8 cellular contexts compared by ENCODE assay signal in the genomic region with DNA sequence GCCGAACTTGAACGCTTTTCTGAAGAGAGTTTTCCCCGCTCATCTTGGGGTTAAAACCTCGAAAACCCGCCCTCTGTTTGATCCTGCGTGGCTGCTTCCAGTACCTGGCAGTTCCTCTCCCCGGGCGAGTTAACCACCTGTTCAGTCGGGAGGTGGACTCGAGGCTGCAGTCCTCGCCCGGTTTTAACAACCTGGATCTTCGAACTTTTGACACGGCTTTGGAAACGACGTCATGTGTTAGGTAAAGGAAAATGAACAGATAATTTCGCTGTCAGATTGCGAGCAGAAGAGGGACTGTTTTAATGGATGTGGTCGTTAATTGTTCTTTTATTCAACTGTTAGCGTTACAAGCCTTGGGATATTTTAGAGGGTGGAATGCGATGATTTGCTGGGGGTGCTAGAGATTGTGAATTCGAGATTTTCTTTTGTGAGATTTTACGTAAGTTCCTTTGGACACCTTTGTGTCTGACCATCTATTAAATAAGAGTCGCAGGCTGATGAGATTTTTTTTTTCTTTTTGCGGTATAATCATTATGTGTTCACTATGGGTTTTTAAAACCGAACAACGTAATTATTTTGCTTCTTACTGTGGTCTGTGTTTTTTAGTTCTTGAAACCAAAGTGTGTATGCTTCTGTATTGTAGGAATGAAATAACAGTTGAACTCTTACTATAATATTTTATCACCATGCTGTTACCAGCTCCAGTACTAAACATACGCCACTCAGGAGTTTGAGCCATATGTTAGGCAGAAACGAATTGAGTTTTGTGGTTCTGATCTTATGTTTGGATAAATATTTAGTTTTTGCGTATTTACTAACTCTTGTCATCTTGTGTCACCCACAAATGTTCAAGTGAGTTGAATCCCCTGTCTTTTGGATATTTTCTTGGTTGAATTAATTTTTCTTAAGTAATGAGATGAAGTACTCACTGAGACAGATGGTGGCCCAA.
DNase-seq lines count a peak whose midpoint lies in the region; ATAC-seq and TF ChIP-seq lines count a peak whose summit lies in the region.

No MANE protein-coding gene starts in this region.

- H3K9me3 ChIP-seq in endocrine pancreas (ENCODE audit: control insufficient read depth, low read length) (no peaks in the 10 kb centered on the region), muscle layer of colon (ENCODE audit: low read length) (no peaks in the 10 kb centered on the region)

- TF ChIP-seq CTCF in RWPE1 (conservative IDR thresholded peaks at IDR 0.05; ENCODE audit: low read depth), result no peak

- ATAC-seq in HG03103 (IDR thresholded peaks at IDR 0.05; ENCODE audit: low read depth, unreplicated experiment) (peak; percentile 3), GM21786 (IDR thresholded peaks at IDR 0.05; ENCODE audit: unreplicated experiment) (no peak)

- peak overlapping the region; percentile 98 for H3K27ac ChIP-seq in RWPE1
- H3K27ac ChIP-seq in muscle layer of colon (ENCODE audit: low read depth, low read length), result peak overlapping the region; percentile 77

- POLR2A ChIA-PET in RWPE1 (lab: Yijun Ruan, JAX; ENCODE audit: low non-redundant PET), result interaction anchor here (0.6 kb wide), 1 partner anchor 52 kb away, joined by 3 read pairs; no protein-coding TSS in a partner anchor

- H3K4me1 ChIP-seq in endocrine pancreas (ENCODE audit: control insufficient read depth, insufficient read depth, low read length) (peaks cover 36% of the 10 kb centered on the region), muscle layer of colon (ENCODE audit: insufficient read depth, low read length) (peaks cover 40% of the 10 kb centered on the region)

- CTCF ChIA-PET in RWPE1 (lab: Yijun Ruan, JAX), result interaction anchor here (0.6 kb wide), 1 partner anchor 160 kb away, joined by 4 read pairs; no protein-coding TSS in a partner anchor

- H3K27me3 ChIP-seq in endocrine pancreas (ENCODE audit: control insufficient read depth, insufficient read depth, low read length) (no peaks in the 10 kb centered on the region), muscle layer of colon (ENCODE audit: control insufficient read depth in 1 of 2, insufficient read depth in 2 of 2, low read length in 2 of 2) (no peaks in the 10 kb centered on the region)

- H3K4me3 ChIP-seq in endocrine pancreas (ENCODE audit: control insufficient read depth, insufficient read depth, low read length), result peak overlapping the region; percentile 100
- H3K4me3 ChIP-seq in muscle layer of colon (ENCODE audit: low read depth in 1 of 2, low read length in 2 of 2), result peak overlapping the region; percentile 79 to 85

- DNase-seq in stimulated activated CD4-positive, alpha-beta T cell treated with anti-CD3 and anti-CD28 coated beads, TNF-alpha, amount 100 ng/mL, for 48 hours (ENCODE audit: low read depth in 3 of 3), result peak in 2 of 3 donors; percentile 24 to 34
- no peak for DNase-seq in stimulated activated CD4-positive, alpha-beta T cell treated with anti-CD3 and anti-CD28 coated beads, Interleukin-15, amount 100 ng/mL, for 24 hours
- no peak for DNase-seq in RWPE1 (ENCODE audit: low spot score)
- no peak for DNase-seq in epidermal melanocyte (ENCODE audit: insufficient read length, low spot score)

- H3K36me3 ChIP-seq in endocrine pancreas (ENCODE audit: control insufficient read depth, insufficient read depth, low read length) (no peaks in the 10 kb centered on the region), muscle layer of colon (ENCODE audit: insufficient read depth, low read length) (no peaks in the 10 kb centered on the region)

- peak overlapping the region; percentile 90 for H3K9ac ChIP-seq in endocrine pancreas (ENCODE audit: control insufficient read depth, insufficient read depth, low read length)
- H3K9ac ChIP-seq in muscle layer of colon (ENCODE audit: low read length), result peak overlapping the region; percentile 80

Comparison
In these comparisons a context has a peak if more than half of its experiments do, and no peak if none do; other contexts are left out.
1. DNase-seq: peak in stimulated activated CD4-positive, alpha-beta T cell treated with anti-CD3 and anti-CD28 coated beads, TNF-alpha, amount 100 ng/mL, for 48 hours (2 of 3); none in stimulated activated CD4-positive, alpha-beta T cell treated with anti-CD3 and anti-CD28 coated beads, Interleukin-15, amount 100 ng/mL, for 24 hours (single experiment), RWPE1 (single experiment) and epidermal melanocyte (single experiment).